ENCODE assay signal across 9 cellular contexts in genomic region chr2:105776560-105776928, GRCh38. TPM values are rescaled to one million over a fixed set of nuclear protein-coding genes. Genes with fewer than 3 reads are reported as not detected.
A peak's percentile ranks its signal among the peaks of the same experiment; 100 is the strongest.
DNase-seq lines count a peak whose midpoint lies in the region; ATAC-seq and TF ChIP-seq lines count a peak whose summit lies in the region.
"Had no signal": no experiment of that assay in that cellular context is flagged by ENCODE, and none has a peak within 500 bp of the region (broad histone marks: within the 10 kb centered on the region; RNA-seq: fewer than 3 reads in every experiment).

No MANE protein-coding gene starts in this region.

- no peaks in the 10 kb centered on the region for H3K9me3 Mint-ChIP-seq in stimulated activated naive CD8-positive, alpha-beta T cell treated with anti-CD3 and anti-CD28 coated beads, Interleukin-15, Interleukin-2, amounts not matched to agents 100 ng/mL and 50 ng/mL, for 24 hours

- H3K4me3 ChIP-seq in esophagus (ENCODE audit: low read depth in 1 of 2, low read length in 2 of 2): no peak overlapping the region
- H3K4me3 ChIP-seq: SJSA1 had no signal

- peaks cover 29% of the 10 kb centered on the region for H3K36me3 Mint-ChIP-seq in stimulated activated naive CD8-positive, alpha-beta T cell treated with anti-CD3 and anti-CD28 coated beads, Interleukin-15, Interleukin-2, amounts not matched to agents 100 ng/mL and 50 ng/mL, for 24 hours (ENCODE audit: low read depth)

- no peaks in the 10 kb centered on the region for H3K27me3 Mint-ChIP-seq in stimulated activated naive CD8-positive, alpha-beta T cell treated with anti-CD3 and anti-CD28 coated beads, Interleukin-15, Interleukin-2, amounts not matched to agents 100 ng/mL and 50 ng/mL, for 24 hours

- H3K27ac ChIP-seq in esophagus (ENCODE audit: low read depth in 2 of 2, low read length in 1 of 2): peak overlapping the region; percentile 12 to 52
- H3K27ac ChIP-seq: SJSA1 had no signal

- TF ChIP-seq CTCF in omental fat pad (IDR thresholded peaks at IDR 0.05): no peak

- 61 to 67% methylated on average over 5 of the region's 5 CpGs for WGBS in esophagus, 2 donors

- no peak for DNase-seq in stimulated activated naive CD8-positive, alpha-beta T cell treated with anti-CD3 and anti-CD28 coated beads, Interleukin-15, Interleukin-2, amounts not matched to agents 100 U/mL and 50 U/mL, for 24 hours
- DNase-seq in MV-4-11 (lab: John Stamatoyannopoulos, UW) (peak; percentile 60), left lobe of liver (ENCODE audit: low spot score) (no peak), HUDEP-2 (lab: John Stamatoyannopoulos, UW; ENCODE audit: unreplicated experiment in 76 of 76) (no peak), omental fat pad (ENCODE audit: low spot score) (no peak), DMS 273 treated with DMSO at 0.1 percent for 48 hours (lab: John Stamatoyannopoulos, UW) (no peak)

- no peaks in the 10 kb centered on the region for H3K9me3 ChIP-seq in esophagus (ENCODE audit: control insufficient read depth in 2 of 2, insufficient read depth in 1 of 2, low read depth in 1 of 2, low read length in 1 of 2)
- H3K9me3 ChIP-seq: SJSA1 had no signal

- peaks cover 5 to 18% of the 10 kb centered on the region in 2 donors for H3K4me1 ChIP-seq in esophagus (ENCODE audit: control insufficient read depth in 2 of 2, insufficient read depth in 2 of 2, low read length in 1 of 2)

- peaks cover 98% of the 10 kb centered on the region for H3K4me1 Mint-ChIP-seq in stimulated activated naive CD8-positive, alpha-beta T cell treated with anti-CD3 and anti-CD28 coated beads, Interleukin-15, Interleukin-2, amounts not matched to agents 100 ng/mL and 50 ng/mL, for 24 hours (ENCODE audit: low read depth)

- H3K27me3 ChIP-seq in esophagus (ENCODE audit: control insufficient read depth in 1 of 2, insufficient read depth in 2 of 2, low read length in 2 of 2): no peaks in the 10 kb centered on the region
- H3K27me3 ChIP-seq: SJSA1 had no signal

- peak overlapping the region; percentile 98 for H3K27ac Mint-ChIP-seq in stimulated activated naive CD8-positive, alpha-beta T cell treated with anti-CD3 and anti-CD28 coated beads, Interleukin-15, Interleukin-2, amounts not matched to agents 100 ng/mL and 50 ng/mL, for 24 hours

- H3K36me3 ChIP-seq in esophagus (ENCODE audit: control insufficient read depth in 2 of 2, insufficient read depth in 2 of 2, low read length in 1 of 2): peaks cover 0 to 13% of the 10 kb centered on the region in 2 donors
- H3K36me3 ChIP-seq: SJSA1 had no signal

- H3K4me3 Mint-ChIP-seq in stimulated activated naive CD8-positive, alpha-beta T cell treated with anti-CD3 and anti-CD28 coated beads, Interleukin-15, Interleukin-2, amounts not matched to agents 100 ng/mL and 50 ng/mL, for 24 hours: peak overlapping the region; percentile 80

- no peak for ATAC-seq in stimulated activated naive CD8-positive, alpha-beta T cell treated with anti-CD3 and anti-CD28 coated beads, Interleukin-15, Interleukin-2, amounts not matched to agents 100 U/mL and 50 U/mL, for 24 hours
- no peak for ATAC-seq in left lobe of liver
- no peak for ATAC-seq in omental fat pad (ENCODE audit: low FRiP score)

RNA-seq across cellular contexts. Expression of gene NCK2, which starts 31.8 kb away (rescaled TPM):
- polyA plus RNA-seq in esophagus: 10 to 100 TPM; 55.2 to 72.3 TPM
- 6.3 TPM for total RNA-seq in left lobe of liver
- 10 to 100 TPM; 32.6 to 43.7 (median 38.7) TPM for total RNA-seq in omental fat pad
